Comparison of ENCODE assay signal across 8 cellular contexts in genomic region chr17:6936370-6937028, GRCh38. TPM values are rescaled to one million over a fixed set of nuclear protein-coding genes. Genes with fewer than 3 reads are reported as not detected.
A peak's percentile ranks its signal among the peaks of the same experiment; 100 is the strongest.
DNase-seq lines count a peak whose midpoint lies in the region; ATAC-seq and TF ChIP-seq lines count a peak whose summit lies in the region.

No MANE protein-coding gene starts in this region.

- H3K9me3 Mint-ChIP-seq in activated T-cell treated with anti-CD3 and anti-CD28 coated beads, Interleukin-2, amount 50 U/mL, for 72 hours = peaks cover 2 to 4% of the 10 kb centered on the region in 2 donors

- H3K9me3 ChIP-seq in adrenal gland (replicated peaks in 1 of 3) = no peaks in the 10 kb centered on the region
- H3K9me3 ChIP-seq in tibial nerve = no peaks in the 10 kb centered on the region

- no peaks in the 10 kb centered on the region for H3K27me3 ChIP-seq in adrenal gland
- no peaks in the 10 kb centered on the region for H3K27me3 ChIP-seq in tibial nerve

- TF ChIP-seq EP300 in tibial nerve (IDR thresholded peaks at IDR 0.05) = peak in 1 of 2 donors; percentile 44

- no peaks in the 10 kb centered on the region for H3K36me3 Mint-ChIP-seq in activated T-cell treated with anti-CD3 and anti-CD28 coated beads, Interleukin-2, amount 50 U/mL, for 72 hours (ENCODE audit: insufficient read depth in 2 of 2)

- peak in 1 of 2 donors; percentile 33 for ATAC-seq in activated T-cell treated with anti-CD3 and anti-CD28 coated beads, Interleukin-2, amount 50 U/mL, for 72 hours (replicated peaks in 1 of 2)

- peak in 1 of 2 donors; percentile 8 for DNase-seq in activated T-cell treated with anti-CD3 and anti-CD28 coated beads, Interleukin-2, amount 50 U/mL, for 72 hours
- DNase-seq in activated T-cell treated with anti-CD3 and anti-CD28 coated beads, Interleukin-2, amount 50 U/mL, for 48 hours = no peak
- DNase-seq in adrenal gland (peak; percentile 31 to 70 (median 52)), inferior parietal cortex (ENCODE audit: extremely low spot score) (peak; percentile 50), tibial nerve (ENCODE audit: low spot score in 2 of 2) (peak in 1 of 2 donors; percentile 21), KG1 (lab: John Stamatoyannopoulos, UW) (no peak), COLO668 (lab: John Stamatoyannopoulos, UW; ENCODE audit: unreplicated experiment) (no peak), NCI-H446 (lab: John Stamatoyannopoulos, UW) (no peak)

- H3K27me3 Mint-ChIP-seq in activated T-cell treated with anti-CD3 and anti-CD28 coated beads, Interleukin-2, amount 50 U/mL, for 72 hours (ENCODE audit: low read depth) = no peaks in the 10 kb centered on the region

- no peaks in the 10 kb centered on the region for H3K4me1 ChIP-seq in adrenal gland (replicated peaks in 1 of 2)
- H3K4me1 ChIP-seq in tibial nerve = no peaks in the 10 kb centered on the region

- TF ChIP-seq POLR2A in adrenal gland (IDR thresholded peaks at IDR 0.05) (no peak), tibial nerve (IDR thresholded peaks at IDR 0.05) (peak in 1 of 2 donors; percentile 18)

- H3K27ac Mint-ChIP-seq in activated T-cell treated with anti-CD3 and anti-CD28 coated beads, Interleukin-2, amount 50 U/mL, for 72 hours = no peak overlapping the region

- H3K4me3 ChIP-seq in adrenal gland (peak overlapping the region in 1 of 4 donors; percentile 51), tibial nerve (peak overlapping the region; percentile 18 to 43 (median 31))

- peak overlapping the region; percentile 3 to 39 for H3K4me3 Mint-ChIP-seq in activated T-cell treated with anti-CD3 and anti-CD28 coated beads, Interleukin-2, amount 50 U/mL, for 72 hours

- intact Hi-C loops in adrenal gland (cut with DNase I) = no loop called here

- 49 to 59% (median 59%) methylated on average over 8 of the region's 8 CpGs for WGBS in adrenal gland, 4 donors
- 56 to 71% methylated on average over 8 of the region's 8 CpGs for WGBS in tibial nerve, 2 donors

- H3K4me1 Mint-ChIP-seq in activated T-cell treated with anti-CD3 and anti-CD28 coated beads, Interleukin-2, amount 50 U/mL, for 72 hours (ENCODE audit: low read depth) = no peaks in the 10 kb centered on the region

- peak overlapping the region in 3 of 5 donors; percentile 37 to 65 (median 65) for H3K27ac ChIP-seq in adrenal gland
- H3K27ac ChIP-seq in tibial nerve = peak overlapping the region in 3 of 4 donors; percentile 37 to 74 (median 68)

- no peaks in the 10 kb centered on the region for H3K36me3 ChIP-seq in adrenal gland (replicated peaks in 1 of 2)
- no peaks in the 10 kb centered on the region for H3K36me3 ChIP-seq in tibial nerve

- TF ChIP-seq CTCF in adrenal gland (IDR thresholded peaks at IDR 0.05) (no peak), tibial nerve (IDR thresholded peaks at IDR 0.05) (peak in 1 of 5 experiments; percentile 23)

RNA-seq across cellular contexts. Expression of gene ALOX12, which starts 59.4 kb away (rescaled TPM):
- total RNA-seq in activated T-cell treated with anti-CD3 and anti-CD28 coated beads, Interleukin-2, amount 50 U/mL, for 72 hours = not detected
- total RNA-seq in adrenal gland = under 1 TPM in 1 of 8 donors, not detected in 7; 0.23 TPM
- under 1 TPM in 1 of 3 donors, not detected in 2; 0.16 TPM for polyA plus RNA-seq in adrenal gland
- not detected for total RNA-seq in tibial nerve

Comparison
In these comparisons a context has a peak if more than half of its experiments do, and no peak if none do; other contexts are left out.
1. DNase-seq: peak in adrenal gland (7 of 7) and inferior parietal cortex (single experiment); none in activated T-cell treated with anti-CD3 and anti-CD28 coated beads, Interleukin-2, amount 50 U/mL, for 48 hours (0 of 2), KG1 (single experiment), COLO668 (single experiment) and NCI-H446 (0 of 2).